Comparison of ENCODE assay signal across 14 cellular contexts in genomic region chr12:132320767-132321211, GRCh38. TPM values are rescaled to one million over a fixed set of nuclear protein-coding genes. Genes with fewer than 3 reads are reported as not detected.
DNase-seq lines count a peak whose midpoint lies in the region; ATAC-seq and TF ChIP-seq lines count a peak whose summit lies in the region.
"Had no signal": no experiment of that assay in that cellular context is flagged by ENCODE, and none has a peak within 500 bp of the region (broad histone marks: within the 10 kb centered on the region; RNA-seq: fewer than 3 reads in every experiment).

No MANE protein-coding gene starts in this region.

- H3K27me3 Mint-ChIP-seq in chondrocyte (ENCODE audit: low read depth) (peaks cover 47% of the 10 kb centered on the region), osteocyte (ENCODE audit: unreplicated experiment) (peaks cover 20% of the 10 kb centered on the region)

- no peaks in the 10 kb centered on the region for H3K36me3 ChIP-seq in neuronal stem cell (replicated peaks in 1 of 2; ENCODE audit: control insufficient read depth in 2 of 2, insufficient read depth in 2 of 2, low read length in 2 of 2)

- no peak overlapping the region for H3K4me2 ChIP-seq in neuronal stem cell (ENCODE audit: insufficient read depth, low read length, poor library complexity, severe bottlenecking)

- no peak overlapping the region for H2BK15ac ChIP-seq in neuronal stem cell (ENCODE audit: low read length)

- no peaks in the 10 kb centered on the region for H3K4me1 ChIP-seq in neuronal stem cell (ENCODE audit: control insufficient read depth in 2 of 2, insufficient read depth in 1 of 2, low read depth in 1 of 2, low read length in 2 of 2)

- no peak overlapping the region for H2BK12ac ChIP-seq in neuronal stem cell (ENCODE audit: low read length)

- H2AK5ac ChIP-seq in neuronal stem cell (ENCODE audit: low read depth, low read length), result no peak overlapping the region

- no peak overlapping the region for H3K27ac ChIP-seq in neuronal stem cell (replicated peaks; ENCODE audit: low read length)
- H3K27ac ChIP-seq: GM23248 had no signal

- H3K36me3 Mint-ChIP-seq in chondrocyte (ENCODE audit: low read depth) (no peaks in the 10 kb centered on the region), osteocyte (ENCODE audit: unreplicated experiment) (no peaks in the 10 kb centered on the region)

- no peak overlapping the region for H3K14ac ChIP-seq in neuronal stem cell (ENCODE audit: low read length)

- no peak overlapping the region for H2BK120ac ChIP-seq in neuronal stem cell (ENCODE audit: low read depth, low read length)

- H3K9me3 ChIP-seq in neuronal stem cell (replicated peaks in 1 of 2; ENCODE audit: control insufficient read depth in 2 of 2, insufficient read depth in 1 of 2, low read depth in 1 of 2, low read length in 2 of 2), result peaks cover 0 to 2% of the 10 kb centered on the region in 2 donors

- H3K27me3 ChIP-seq in neuronal stem cell (ENCODE audit: control insufficient read depth in 3 of 3, insufficient read depth in 3 of 3, low read depth in 1 of 3, low read length in 3 of 3), result peaks cover 0 to 79% (median 2%) of the 10 kb centered on the region in 3 experiments

- peaks cover 8% of the 10 kb centered on the region for H3K4me1 Mint-ChIP-seq in chondrocyte (ENCODE audit: low read depth)
- no peaks in the 10 kb centered on the region for H3K4me1 Mint-ChIP-seq in osteocyte (ENCODE audit: unreplicated experiment)
- H3K4me1 Mint-ChIP-seq: B cell had no signal

- no peak overlapping the region for H3K4ac ChIP-seq in neuronal stem cell (ENCODE audit: low read length)

- TF ChIP-seq CTCF in chondrocyte (IDR thresholded peaks at IDR 0.05) (no peak), osteocyte (IDR thresholded peaks at IDR 0.05) (no peak)

- no peak overlapping the region for H3K4me3 Mint-ChIP-seq in chondrocyte (ENCODE audit: unreplicated experiment)
- no peak overlapping the region for H3K4me3 Mint-ChIP-seq in osteocyte (ENCODE audit: unreplicated experiment)
- H3K4me3 Mint-ChIP-seq: B cell; CD4-positive, alpha-beta T cell had no signal

- H3K79me1 ChIP-seq in neuronal stem cell (ENCODE audit: low read depth, low read length), result peaks cover 4% of the 10 kb centered on the region

- H3K27ac Mint-ChIP-seq in chondrocyte (ENCODE audit: unreplicated experiment), result no peak overlapping the region
- H3K27ac Mint-ChIP-seq in osteocyte (ENCODE audit: unreplicated experiment), result no peak overlapping the region
- H3K27ac Mint-ChIP-seq: B cell; CD4-positive, alpha-beta T cell had no signal

- no peak overlapping the region for H2AFZ ChIP-seq in neuronal stem cell (ENCODE audit: low read length)
- H2AFZ ChIP-seq: GM23248 had no signal

- DNase-seq in left cardiac atrium (peak; percentile 10), cardiac septum (ENCODE audit: low spot score) (no peak), chondrocyte (ENCODE audit: low spot score) (peak; percentile 55), neuronal stem cell (ENCODE audit: low spot score) (no peak), osteocyte (ENCODE audit: extremely low spot score, unreplicated experiment) (no peak)
- DNase-seq: C1 segment of cervical spinal cord; CD4-positive, alpha-beta T cell; DMS79; GM23248 had no signal

- ATAC-seq in left cardiac atrium, result no peak
- no peak for ATAC-seq in GM18861 (IDR thresholded peaks at IDR 0.05; ENCODE audit: unreplicated experiment)
- no peak for ATAC-seq in activated CD4-positive, CD25-positive, alpha-beta regulatory T cell treated with anti-CD3 and anti-CD28 coated beads, Interleukin-2, amount 50 U/mL, for 24 hours
- ATAC-seq: GM12878, HCT116 had no signal

- no peak overlapping the region for H3K23ac ChIP-seq in neuronal stem cell (ENCODE audit: low read depth, low read length, poor library complexity)

- no CpG with 5 or more reads among the region's 23 CpGs for WGBS in neuronal stem cell (ENCODE audit: extremely low coverage in 2 of 2, insufficient read length in 2 of 2, insufficient replicate concordance in 1 of 2), 2 donors

- no peak overlapping the region for H3K4me3 ChIP-seq in neuronal stem cell (ENCODE audit: low read length in 2 of 2)
- H3K4me3 ChIP-seq: GM12878, GM23248 had no signal

- peak overlapping the region; percentile 48 for H3K18ac ChIP-seq in neuronal stem cell (ENCODE audit: low read length)

- intact Hi-C loops in left cardiac atrium (cut with DNase I), result no loop called here
- intact Hi-C loops in cardiac septum (cut with DNase I), result no loop called here

- no peaks in the 10 kb centered on the region for H3K9me3 Mint-ChIP-seq in chondrocyte (ENCODE audit: low read depth)
- H3K9me3 Mint-ChIP-seq in osteocyte (ENCODE audit: unreplicated experiment), result no peaks in the 10 kb centered on the region
- H3K9me3 Mint-ChIP-seq: CD4-positive, alpha-beta T cell had no signal

- no peak overlapping the region for H3K9ac ChIP-seq in neuronal stem cell (ENCODE audit: low read depth, low read length, poor library complexity)
- H3K9ac ChIP-seq: GM23248 had no signal

- no peak overlapping the region for H4K91ac ChIP-seq in neuronal stem cell (ENCODE audit: low read depth, low read length, poor library complexity)

- peak overlapping the region; percentile 24 for H2BK5ac ChIP-seq in neuronal stem cell (ENCODE audit: low read length)

- no peak overlapping the region for H4K8ac ChIP-seq in neuronal stem cell (ENCODE audit: low read depth, low read length)

RNA-seq across cellular contexts. Expression of gene GALNT9, which starts 8.6 kb away (rescaled TPM):
- 1 to 10 TPM; 2.6 to 2.7 TPM for total RNA-seq in left cardiac atrium
- total RNA-seq in cardiac septum, result not detected
- 0.15 to 0.29 TPM in 2 of 3 replicates, not detected in the other for total RNA-seq in chondrocyte
- 0.13 TPM for polyA plus RNA-seq in neuronal stem cell (2013, experiment 1 of 2)
- 0.14 TPM for polyA plus RNA-seq in neuronal stem cell (2013, experiment 2 of 2)
- not detected in 2 replicates for total RNA-seq in osteocyte
- total RNA-seq: CD4-positive, alpha-beta T cell; GM12878 had no signal

Comparison
In these comparisons a context has a peak if more than half of its experiments do, and no peak if none do; other contexts are left out.
1. DNase-seq: peak in left cardiac atrium (single experiment) and chondrocyte (single experiment); none in cardiac septum (single experiment), neuronal stem cell (single experiment) and osteocyte (single experiment).